In the genomic region with DNA sequence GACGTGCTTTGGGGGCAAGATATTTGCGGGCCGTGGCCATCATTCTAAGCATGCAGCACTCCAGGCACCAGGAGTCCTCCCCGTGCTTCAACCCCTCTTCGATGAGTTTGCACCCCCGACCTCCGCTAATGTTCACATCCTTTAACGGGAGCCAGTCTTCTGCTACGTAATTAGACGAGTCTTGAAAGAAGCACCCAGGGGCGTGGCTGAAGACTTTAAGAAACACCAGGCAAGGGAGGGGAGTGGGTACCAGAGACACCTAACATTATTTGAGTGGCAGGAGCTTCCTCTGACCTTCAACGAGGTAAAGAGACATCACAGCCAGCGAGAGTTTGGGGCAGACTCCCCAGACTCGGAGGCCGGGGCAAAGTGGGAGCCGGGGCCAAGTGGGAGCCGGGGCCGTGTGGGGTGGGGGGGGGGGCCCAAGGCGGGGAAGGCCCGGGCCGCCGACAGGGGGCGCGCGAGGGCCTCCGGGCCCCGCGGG, we compare ENCODE assay signal across 8 cellular contexts. TPM values are rescaled to one million over a fixed set of nuclear protein-coding genes. Genes with fewer than 3 reads are reported as not detected.
DNase-seq lines count a peak whose midpoint lies in the region; ATAC-seq, FAIRE-seq and TF ChIP-seq lines count a peak whose summit lies in the region.

No MANE protein-coding gene starts in this region.

- H3K36me3 ChIP-seq in GM12878 (ENCODE audit: control insufficient read depth in 2 of 2, insufficient read depth in 2 of 2, low read length in 1 of 2), result peaks cover 0 to 5% of the 10 kb centered on the region in 2 experiments; a peak in 1 of 4 replicates
- H3K36me3 ChIP-seq in thymus (ENCODE audit: control insufficient read depth, insufficient read depth), result no peaks in the 10 kb centered on the region

- FAIRE-seq in GM12878 (lab: Jason Lieb, UNC), result no peak

- CTCF ChIA-PET in GM12878 (lab: Yijun Ruan, JAX), result interaction anchor here (0.6 to 4.8 kb wide), 6 partner anchors 16 to 201 kb away, joined by 3 to 40 read pairs (median 4); no protein-coding TSS in a partner anchor

- no peak for TF ChIP-seq CTCF in HFF-Myc (IDR thresholded peaks at IDR 0.05; ENCODE audit: low read depth, low read length, missing control alignments)
- TF ChIP-seq CTCF in NB4 (IDR thresholded peaks at IDR 0.05; ENCODE audit: low read depth, low read length), result peak; percentile 42
- peak in 2 of 3 experiments; percentile 53 to 56; a peak in 4 of 6 replicates for TF ChIP-seq CTCF in GM12878 (IDR thresholded peaks at IDR 0.05 in 2 of 3, conservative IDR thresholded peaks at IDR 0.05 in 1 of 3; ENCODE audit: control insufficient read depth in 2 of 3, extremely low read depth in 1 of 3, insufficient read depth in 1 of 3, low read depth in 3 of 3, low read length in 3 of 3)
- TF ChIP-seq CTCF in lower leg skin (IDR thresholded peaks at IDR 0.05), result no peak

- no peaks in the 10 kb centered on the region for H3K9me3 ChIP-seq in GM12878 (replicated peaks; ENCODE audit: control insufficient read depth, insufficient read depth, low read length)
- no peaks in the 10 kb centered on the region for H3K9me3 ChIP-seq in thymus (ENCODE audit: control insufficient read depth)

- peak overlapping the region; percentile 92 for H2AFZ ChIP-seq in GM12878 (ENCODE audit: control insufficient read depth, low read depth, low read length)

- DNase-seq in activated CD4-positive, alpha-beta T cell treated with anti-CD3 and anti-CD28 coated beads for 1 hour, result peak; percentile 35
- no peak for DNase-seq in activated CD4-positive, alpha-beta T cell treated with anti-CD3 and anti-CD28 coated beads, Interleukin-2, amount 50 U/mL, for 1 hour
- DNase-seq in HFF-Myc (ENCODE audit: extremely low read depth, low read depth) (no peak), NB4 (ENCODE audit: low read depth) (peak; percentile 84), GM12878 (ENCODE audit: low read depth, low spot score) (no peak), lower leg skin (ENCODE audit: low spot score in 2 of 2) (peak; percentile 41 to 84), DMS79 (lab: John Stamatoyannopoulos, UW) (no peak)

- H3K27me3 ChIP-seq in GM12878 (replicated peaks in 1 of 2; ENCODE audit: control insufficient read depth in 2 of 2, insufficient read depth in 2 of 2, low read length in 1 of 2) (no peaks in the 10 kb centered on the region), thymus (ENCODE audit: control insufficient read depth, insufficient read depth) (no peaks in the 10 kb centered on the region)

- SMC1A ChIA-PET in GM12878 (lab: Charles Lee; ENCODE audit: uncharacterized antibody, unreplicated experiment), result interaction anchor here (1.0 to 1.4 kb wide), 3 partner anchors 32 to 202 kb away, joined by 3 to 5 read pairs (median 3); no protein-coding TSS in a partner anchor

- TF ChIP-seq POLR2A in NB4 (IDR thresholded peaks at IDR 0.05; ENCODE audit: extremely low read depth, insufficient read length) (no peak), GM12878 (IDR thresholded peaks at IDR 0.05; ENCODE audit: low read depth, low read length) (no peak), lower leg skin (IDR thresholded peaks at IDR 0.05) (no peak)

- ATAC-seq in GM12878, result peak; percentile 40

- in situ Hi-C loops in GM12878 (cut with MboI), result no loop called here

- RAD21 ChIA-PET in GM12878 (lab: Charles Lee; ENCODE audit: unreplicated experiment), result interaction anchor here (0.6 to 5.7 kb wide), 3 partner anchors 32 to 216 kb away, joined by 3 to 46 read pairs (median 4); no protein-coding TSS in a partner anchor

- intact Hi-C loops in GM12878 (cut with micrococcal nuclease; ENCODE audit: unreplicated experiment) (loop anchor here (1.0 to 10.0 kb wide), 5 partner anchors 33 to 331 kb away; a partner anchor contains a TSS), lower leg skin (cut with DNase I; ENCODE audit: low total_unique reads) (loop anchor here (10.0 kb wide), 1 partner anchor 191 kb away; no protein-coding TSS in a partner anchor)

- peak overlapping the region; percentile 48 for H3K4me2 ChIP-seq in GM12878 (ENCODE audit: control insufficient read depth, insufficient read depth)

- no peaks in the 10 kb centered on the region for H4K20me1 ChIP-seq in GM12878 (ENCODE audit: control insufficient read depth, insufficient read depth)

- POLR2A ChIA-PET in GM12878 (lab: Charles Lee), result interaction anchor here (0.6 kb wide), 1 partner anchor 205 kb away, joined by 3 read pairs; no protein-coding TSS in a partner anchor

- peaks cover 35% of the 10 kb centered on the region for H3K79me2 ChIP-seq in GM12878 (ENCODE audit: control insufficient read depth, insufficient read depth, low read length)

- H3K9ac ChIP-seq in GM12878 (ENCODE audit: control insufficient read depth, insufficient read depth, low read length), result no peak overlapping the region; the same call in 1 of the 2 replicates

- H3K4me3 ChIP-seq in HFF-Myc (replicated peaks; ENCODE audit: low read depth, low read length) (peak overlapping the region; percentile 87), NB4 (ENCODE audit: low read depth, low read length) (peak overlapping the region; percentile 55), GM12878 (peak overlapping the region; percentile 54; the same call in 1 of the 2 replicates), lower leg skin (ENCODE audit: low read depth, poor library complexity, severe bottlenecking) (no peak overlapping the region), thymus (ENCODE audit: low read length) (peak overlapping the region; percentile 89)

- TF ChIP-seq RAD21 in GM12878 (IDR thresholded peaks at IDR 0.05; ENCODE audit: insufficient read depth, low read depth, low read length), result peak; percentile 49

- no TSS peak for BruUV-seq in GM12878 (replicated peaks; lab: Mats Ljungman, UMichigan)

- H3K27ac ChIP-seq in GM12878 (ENCODE audit: control insufficient read depth, insufficient read depth) (no peak overlapping the region), thymus (ENCODE audit: low read depth) (peak overlapping the region; percentile 37)

- H3K4me1 ChIP-seq in GM12878 (ENCODE audit: control insufficient read depth, insufficient read depth, low read length) (peaks cover 10% of the 10 kb centered on the region), thymus (ENCODE audit: control insufficient read depth, insufficient read depth, low read length) (peaks cover 4% of the 10 kb centered on the region)

- 12% methylated on average over 12 of the region's 28 CpGs for WGBS in GM12878 (ENCODE audit: insufficient coverage, insufficient replicate concordance, low lambda C conversion rate, missing lambda C conversion rate)
- WGBS in lower leg skin, 2 donors, result 26 to 31% methylated on average over 13 to 16 of the region's 28 CpGs
- WGBS in thymus, result 11% methylated on average over 28 of the region's 28 CpGs

- no peak for TF ChIP-seq EP300 in GM12878 (IDR thresholded peaks at IDR 0.05; ENCODE audit: borderline replicate concordance in 1 of 2, control insufficient read depth in 1 of 2, low read depth in 2 of 2, low read length in 2 of 2)

TF ChIP-seq in GM12878, 131 proteins besides CTCF, POLR2A, EP300 and RAD21 (continues in another document):
- TF ChIP-seq, protein P1, sequence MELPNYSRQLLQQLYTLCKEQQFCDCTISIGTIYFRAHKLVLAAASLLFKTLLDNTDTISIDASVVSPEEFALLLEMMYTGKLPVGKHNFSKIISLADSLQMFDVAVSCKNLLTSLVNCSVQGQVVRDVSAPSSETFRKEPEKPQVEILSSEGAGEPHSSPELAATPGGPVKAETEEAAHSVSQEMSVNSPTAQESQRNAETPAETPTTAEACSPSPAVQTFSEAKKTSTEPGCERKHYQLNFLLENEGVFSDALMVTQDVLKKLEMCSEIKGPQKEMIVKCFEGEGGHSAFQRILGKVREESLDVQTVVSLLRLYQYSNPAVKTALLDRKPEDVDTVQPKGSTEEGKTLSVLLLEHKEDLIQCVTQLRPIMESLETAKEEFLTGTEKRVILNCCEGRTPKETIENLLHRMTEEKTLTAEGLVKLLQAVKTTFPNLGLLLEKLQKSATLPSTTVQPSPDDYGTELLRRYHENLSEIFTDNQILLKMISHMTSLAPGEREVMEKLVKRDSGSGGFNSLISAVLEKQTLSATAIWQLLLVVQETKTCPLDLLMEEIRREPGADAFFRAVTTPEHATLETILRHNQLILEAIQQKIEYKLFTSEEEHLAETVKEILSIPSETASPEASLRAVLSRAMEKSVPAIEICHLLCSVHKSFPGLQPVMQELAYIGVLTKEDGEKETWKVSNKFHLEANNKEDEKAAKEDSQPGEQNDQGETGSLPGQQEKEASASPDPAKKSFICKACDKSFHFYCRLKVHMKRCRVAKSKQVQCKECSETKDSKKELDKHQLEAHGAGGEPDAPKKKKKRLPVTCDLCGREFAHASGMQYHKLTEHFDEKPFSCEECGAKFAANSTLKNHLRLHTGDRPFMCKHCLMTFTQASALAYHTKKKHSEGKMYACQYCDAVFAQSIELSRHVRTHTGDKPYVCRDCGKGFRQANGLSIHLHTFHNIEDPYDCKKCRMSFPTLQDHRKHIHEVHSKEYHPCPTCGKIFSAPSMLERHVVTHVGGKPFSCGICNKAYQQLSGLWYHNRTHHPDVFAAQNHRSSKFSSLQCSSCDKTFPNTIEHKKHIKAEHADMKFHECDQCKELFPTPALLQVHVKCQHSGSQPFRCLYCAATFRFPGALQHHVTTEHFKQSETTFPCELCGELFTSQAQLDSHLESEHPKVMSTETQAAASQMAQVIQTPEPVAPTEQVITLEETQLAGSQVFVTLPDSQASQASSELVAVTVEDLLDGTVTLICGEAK (IDR thresholded peaks at IDR 0.05; ENCODE audit: borderline replicate concordance), result no peak

RNA-seq across cellular contexts. Expression of a gene that starts 31.1 kb away (rescaled TPM):
- 25.0 and 27.4 TPM in 2 replicates for total RNA-seq in GM12878 (2013; cell fraction: nucleolus; rRNA removed)
- 173 and 183 TPM in 2 replicates for total RNA-seq in GM12878 (2014; rRNA removed)
- 182 and 183 TPM in 2 replicates for total RNA-seq in GM12878 (2014; rRNA removed; fragmentation: Illumina TruSeq; extraction: Trizol)
- total RNA-seq in GM12878 (2021), result 234 and 256 TPM in 2 replicates
- 230 TPM for polyA plus RNA-seq in GM12878 (2011; ENCODE audit: low read depth)
- polyA plus RNA-seq in GM12878 (2011; rRNA removed), result 946 and 1,497 TPM in 2 replicates
- 205 and 237 TPM in 2 replicates for polyA plus RNA-seq in GM12878 (2011; cell fraction: cytosol; rRNA removed)
- 100 and 101 TPM in 2 replicates for polyA plus RNA-seq in GM12878 (2011; cell fraction: nucleus; rRNA removed)
- polyA plus RNA-seq in GM12878 (2012), result 306 and 736 TPM in 2 replicates
- polyA plus RNA-seq in GM12878 (2014; fragmentation: Illumina TruSeq; extraction: Trizol), result 107 and 151 TPM in 2 replicates
- polyA plus RNA-seq in GM12878 (2014; fragmentation: Nextera tagmentation; extraction: Ambion mirVana), result 100 to 1,000 TPM; 368 to 461 TPM
- polyA plus RNA-seq in GM12878 (2014; rRNA removed), result 237 and 277 TPM in 2 replicates
- polyA plus RNA-seq in GM12878 (2016; fragmentation: Nextera tagmentation; extraction: Ambion mirVana), result 100 to 1,000 TPM; 460 to 475 TPM
- 52.5 and 58.4 TPM in 2 replicates for polyA minus RNA-seq in GM12878 (2011; rRNA and poly(A)+ RNA removed)
- 18.3 and 28.3 TPM in 2 replicates for polyA minus RNA-seq in GM12878 (2011; cell fraction: cytosol; rRNA and poly(A)+ RNA removed)
- polyA minus RNA-seq in GM12878 (2011; cell fraction: nucleus; rRNA and poly(A)+ RNA removed), result 11.6 and 14.9 TPM in 2 replicates
- total RNA-seq in lower leg skin, result 100 to 1,000 TPM; 144 to 360 (median 193) TPM
- polyA plus RNA-seq in thymus, result 377 TPM

Comparison
In these comparisons a context has a peak if more than half of its experiments do, and no peak if none do; other contexts are left out.
1. DNase-seq: peak in activated CD4-positive, alpha-beta T cell treated with anti-CD3 and anti-CD28 coated beads for 1 hour (single experiment), NB4 (single experiment) and lower leg skin (2 of 2); none in activated CD4-positive, alpha-beta T cell treated with anti-CD3 and anti-CD28 coated beads, Interleukin-2, amount 50 U/mL, for 1 hour (single experiment), HFF-Myc (single experiment), GM12878 (single experiment) and DMS79 (single experiment).
2. CTCF ChIP-seq: peak in NB4 (single experiment) and GM12878 (2 of 3); none in HFF-Myc (single experiment) and lower leg skin (0 of 3).